In genomic region chr18:36828157-36828629, GRCh38 we compare ENCODE assay signal across 8 cellular contexts. TPM values are rescaled to one million over a fixed set of nuclear protein-coding genes. Genes with fewer than 3 reads are reported as not detected.
A peak's percentile ranks its signal among the peaks of the same experiment; 100 is the strongest.
DNase-seq lines count a peak whose midpoint lies in the region; ATAC-seq, FAIRE-seq and TF ChIP-seq lines count a peak whose summit lies in the region.

No MANE protein-coding gene starts in this region.

- SMC1A ChIA-PET in GM12878 (lab: Charles Lee; ENCODE audit: uncharacterized antibody, unreplicated experiment) = interaction anchor here (1.2 kb wide), 1 partner anchor 141 kb away, joined by 3 read pairs; no protein-coding TSS in a partner anchor

- no peaks in the 10 kb centered on the region for H3K36me3 ChIP-seq in GM06990 (ENCODE audit: control insufficient read depth, insufficient read depth, low read length)
- H3K36me3 ChIP-seq in PC-3 (ENCODE audit: low read depth, low read length) = no peaks in the 10 kb centered on the region
- H3K36me3 ChIP-seq in GM12878 (ENCODE audit: control insufficient read depth in 2 of 2, insufficient read depth in 2 of 2, low read length in 1 of 2) = no peaks in the 10 kb centered on the region
- no peaks in the 10 kb centered on the region for H3K36me3 ChIP-seq in smooth muscle cell (ENCODE audit: low read depth)

- CTCF ChIA-PET in PC-3 (lab: Charles Lee) = interaction anchor here (0.7 kb wide), 1 partner anchor 73 kb away, joined by 4 read pairs; no protein-coding TSS in a partner anchor
- CTCF ChIA-PET in GM12878 (lab: Yijun Ruan, JAX) = interaction anchor here (1.2 to 2.5 kb wide), 5 partner anchors 10 to 20 kb away, joined by 3 to 6 read pairs (median 5); no protein-coding TSS in a partner anchor

- H3K27me3 ChIP-seq in GM06990 (replicated peaks; ENCODE audit: control insufficient read depth, insufficient read depth, low read length) (no peaks in the 10 kb centered on the region), PC-3 (ENCODE audit: low read length) (no peaks in the 10 kb centered on the region), GM12878 (replicated peaks in 1 of 2; ENCODE audit: control insufficient read depth in 2 of 2, insufficient read depth in 2 of 2, low read length in 1 of 2) (no peaks in the 10 kb centered on the region), smooth muscle cell (ENCODE audit: low read depth) (no peaks in the 10 kb centered on the region)

- BruUV-seq in PC-3 (replicated peaks; lab: Mats Ljungman, UMichigan) = TSS peak; percentile 61
- TSS peak; percentile 74 for BruUV-seq in GM12878 (replicated peaks; lab: Mats Ljungman, UMichigan)

- RAD21 ChIA-PET in GM12878 (lab: Charles Lee; ENCODE audit: unreplicated experiment) = no interaction called here

- no peak for TF ChIP-seq POLR2A in GM12878 (IDR thresholded peaks at IDR 0.05; ENCODE audit: low read depth, low read length)

- TF ChIP-seq EP300 in GM12878 (IDR thresholded peaks at IDR 0.05; ENCODE audit: borderline replicate concordance in 1 of 2, control insufficient read depth in 1 of 2, low read depth in 2 of 2, low read length in 2 of 2) = no peak

- peak; percentile 52 for FAIRE-seq in GM12878 (lab: Jason Lieb, UNC)

- TF ChIP-seq RAD21 in GM12878 (IDR thresholded peaks at IDR 0.05; ENCODE audit: insufficient read depth, low read depth, low read length) = no peak

- H3K4me3 ChIP-seq in GM06990 (replicated peaks; ENCODE audit: low read depth, low read length) = peak overlapping the region; percentile 86
- H3K4me3 ChIP-seq in PC-3 (ENCODE audit: low read length) = peak overlapping the region; percentile 84
- peak overlapping the region; percentile 98 for H3K4me3 ChIP-seq in GM12878
- H3K4me3 ChIP-seq in smooth muscle cell = peak overlapping the region; percentile 98

- peak overlapping the region; percentile 44 for H3K27ac ChIP-seq in PC-3 (ENCODE audit: low read length)
- peak overlapping the region; percentile 71 for H3K27ac ChIP-seq in GM12878 (ENCODE audit: control insufficient read depth, insufficient read depth)
- H3K27ac ChIP-seq in smooth muscle cell (ENCODE audit: low read depth) = peak overlapping the region; percentile 79

- H3K4me2 ChIP-seq in PC-3 (ENCODE audit: low read length) = peak overlapping the region; percentile 90
- H3K4me2 ChIP-seq in GM12878 (ENCODE audit: control insufficient read depth, insufficient read depth) = peak overlapping the region; percentile 66
- H3K4me2 ChIP-seq in smooth muscle cell = peak overlapping the region; percentile 87

- no peaks in the 10 kb centered on the region for H3K9me3 ChIP-seq in PC-3 (ENCODE audit: low read length)
- H3K9me3 ChIP-seq in GM12878 (replicated peaks; ENCODE audit: control insufficient read depth, insufficient read depth, low read length) = no peaks in the 10 kb centered on the region
- H3K9me3 ChIP-seq in smooth muscle cell (replicated peaks; ENCODE audit: low read depth) = no peaks in the 10 kb centered on the region

- ATAC-seq in HG03025 (IDR thresholded peaks at IDR 0.05; ENCODE audit: low FRiP score, unreplicated experiment) = peak; percentile 3
- ATAC-seq in PC-3 = peak; percentile 14
- ATAC-seq in GM12878 = no peak; the same call in 1 of the 3 replicates
- no peak for ATAC-seq in GM19467 (IDR thresholded peaks at IDR 0.05; ENCODE audit: unreplicated experiment)

- H4K20me1 ChIP-seq in PC-3 (ENCODE audit: low read length) = no peaks in the 10 kb centered on the region
- H4K20me1 ChIP-seq in GM12878 (ENCODE audit: control insufficient read depth, insufficient read depth) = no peaks in the 10 kb centered on the region
- no peaks in the 10 kb centered on the region for H4K20me1 ChIP-seq in smooth muscle cell (ENCODE audit: low read depth)

- no peaks in the 10 kb centered on the region for H3K9me2 ChIP-seq in PC-3 (replicated peaks; ENCODE audit: low read length)

- in situ Hi-C loops in GM12878 (cut with MboI) = no loop called here

- H3K4me1 ChIP-seq in PC-3 (ENCODE audit: insufficient read depth, low read length) = peaks cover 14% of the 10 kb centered on the region; the same call in 1 of the 2 replicates
- no peaks in the 10 kb centered on the region for H3K4me1 ChIP-seq in GM12878 (ENCODE audit: control insufficient read depth, insufficient read depth, low read length)
- peaks cover 3% of the 10 kb centered on the region for H3K4me1 ChIP-seq in smooth muscle cell (ENCODE audit: low read depth)

- H2AFZ ChIP-seq in PC-3 (ENCODE audit: low read length) (peak overlapping the region; percentile 90), GM12878 (ENCODE audit: control insufficient read depth, low read depth, low read length) (peak overlapping the region; percentile 98), smooth muscle cell (ENCODE audit: low read depth) (peak overlapping the region; percentile 95)

- WGBS in GM12878 (ENCODE audit: insufficient coverage, insufficient replicate concordance, low lambda C conversion rate, missing lambda C conversion rate) = 2% methylated on average over 16 of the region's 18 CpGs
- under 1% methylated on average over 18 of the region's 18 CpGs for WGBS in smooth muscle cell (ENCODE audit: low lambda C conversion rate)

- H3F3A ChIP-seq in PC-3 (ENCODE audit: low read length, unreplicated experiment) = no peaks in the 10 kb centered on the region
- H3F3A ChIP-seq in smooth muscle cell (ENCODE audit: low read depth) = no peaks in the 10 kb centered on the region

- TF ChIP-seq CTCF in GM06990 (IDR thresholded peaks at IDR 0.05; ENCODE audit: insufficient read depth, low read length, poor library complexity, severe bottlenecking) = no peak
- no peak for TF ChIP-seq CTCF in PC-3 (conservative IDR thresholded peaks at IDR 0.05; ENCODE audit: low read depth, low read length)
- no peak for TF ChIP-seq CTCF in GM12878 (IDR thresholded peaks at IDR 0.05 in 2 of 3, conservative IDR thresholded peaks at IDR 0.05 in 1 of 3; ENCODE audit: control insufficient read depth in 2 of 3, extremely low read depth in 1 of 3, insufficient read depth in 1 of 3, low read depth in 3 of 3, low read length in 3 of 3)
- no peak for TF ChIP-seq CTCF in smooth muscle cell (IDR thresholded peaks at IDR 0.05; ENCODE audit: borderline replicate concordance, insufficient read depth, poor library complexity, severe bottlenecking)

- DNase-seq in GM06990 (ENCODE audit: extremely low read depth, insufficient read length) = no peak
- peak; percentile 6 for DNase-seq in PC-3
- no peak for DNase-seq in GM12878 (ENCODE audit: low read depth, low spot score)
- peak; percentile 39 for DNase-seq in iPS-NIHi7 (ENCODE audit: extremely low spot score)
- no peak for DNase-seq in smooth muscle cell (lab: John Stamatoyannopoulos, UW; ENCODE audit: unreplicated experiment)
- DNase-seq in dedifferentiated amniotic fluid mesenchymal stem cell (ENCODE audit: extremely low spot score) = no peak

- POLR2A ChIA-PET in PC-3 (lab: Charles Lee; ENCODE audit: unreplicated experiment) = interaction anchor here (0.6 kb wide), 2 partner anchors 84 to 89 kb away, joined by 3 read pairs; no protein-coding TSS in a partner anchor
- POLR2A ChIA-PET in GM12878 (lab: Charles Lee) = interaction anchor here (0.9 kb wide), 1 partner anchor 11 kb away, joined by 3 read pairs; no protein-coding TSS in a partner anchor

- intact Hi-C loops in PC-3 (cut with micrococcal nuclease) = no loop called here
- intact Hi-C loops in GM12878 (cut with micrococcal nuclease; ENCODE audit: unreplicated experiment) = no loop called here

- H3K79me2 ChIP-seq in PC-3 (ENCODE audit: low read length) (peaks cover 26% of the 10 kb centered on the region), GM12878 (ENCODE audit: control insufficient read depth, insufficient read depth, low read length) (peaks cover 26% of the 10 kb centered on the region), smooth muscle cell (ENCODE audit: low read depth) (peaks cover 9% of the 10 kb centered on the region)

- H3K9ac ChIP-seq in PC-3 (ENCODE audit: low read length) (peak overlapping the region; percentile 77), GM12878 (ENCODE audit: control insufficient read depth, insufficient read depth, low read length) (peak overlapping the region; percentile 60), smooth muscle cell (ENCODE audit: low read depth) (peak overlapping the region; percentile 84)

RNA-seq across cellular contexts. Expression of gene TPGS2, which starts 0.6 kb away (rescaled TPM):
- total RNA-seq in PC-3 (2014; rRNA removed) (44.2 and 44.9 TPM in 2 replicates), GM12878 (2014; rRNA removed) (69.4 and 80.3 TPM in 2 replicates), GM12878 (2014; rRNA removed; fragmentation: Illumina TruSeq; extraction: Trizol) (60.7 and 66.2 TPM in 2 replicates), GM12878 (2021) (84.4 and 87.1 TPM in 2 replicates), smooth muscle cell (106 and 157 TPM in 2 replicates)
- total RNA-seq in GM12878 (2013; cell fraction: nucleolus; rRNA removed) = 112 and 118 TPM in 2 replicates
- polyA plus RNA-seq in GM12878 (2011; ENCODE audit: low read depth) = 43.5 TPM
- polyA plus RNA-seq in GM12878 (2011; rRNA removed) (134 and 181 TPM in 2 replicates), GM12878 (2014; fragmentation: Illumina TruSeq; extraction: Trizol) (111 and 116 TPM in 2 replicates), GM12878 (2014; fragmentation: Nextera tagmentation; extraction: Ambion mirVana) (10 to 100 TPM; 39.8 to 43.5 TPM), GM12878 (2014; rRNA removed) (75.5 and 93.5 TPM in 2 replicates), GM12878 (2016; fragmentation: Nextera tagmentation; extraction: Ambion mirVana) (100 to 1,000 TPM; 140 to 147 TPM), smooth muscle cell (96.5 and 99.2 TPM in 2 replicates)
- 216 and 218 TPM in 2 replicates for polyA plus RNA-seq in GM12878 (2011; cell fraction: cytosol; rRNA removed)
- polyA plus RNA-seq in GM12878 (2011; cell fraction: nucleus; rRNA removed) = 87.5 and 102 TPM in 2 replicates
- polyA plus RNA-seq in GM12878 (2012) = 50.7 and 55.7 TPM in 2 replicates
- polyA minus RNA-seq in GM12878 (2011; rRNA and poly(A)+ RNA removed) = 160 and 209 TPM in 2 replicates
- polyA minus RNA-seq in GM12878 (2011; cell fraction: cytosol; rRNA and poly(A)+ RNA removed) = 45.3 and 47.7 TPM in 2 replicates
- polyA minus RNA-seq in GM12878 (2011; cell fraction: nucleus; rRNA and poly(A)+ RNA removed) = 51.3 and 73.0 TPM in 2 replicates

RNA-seq across cellular contexts. Expression of gene KIAA1328, which starts 0.7 kb away (rescaled TPM):
- total RNA-seq in PC-3 (2014; rRNA removed) (1.6 and 4.4 TPM in 2 replicates), GM12878 (2014; rRNA removed) (4.5 and 6.3 TPM in 2 replicates), GM12878 (2014; rRNA removed; fragmentation: Illumina TruSeq; extraction: Trizol) (7.1 and 8.4 TPM in 2 replicates), GM12878 (2021) (3.3 and 3.8 TPM in 2 replicates), smooth muscle cell (11.7 and 15.6 TPM in 2 replicates)
- total RNA-seq in GM12878 (2013; cell fraction: nucleolus; rRNA removed) = 57.8 and 58.8 TPM in 2 replicates
- polyA plus RNA-seq in GM12878 (2011; ENCODE audit: low read depth) = 2.5 TPM
- polyA plus RNA-seq in GM12878 (2011; rRNA removed) (5.0 and 7.1 TPM in 2 replicates), GM12878 (2014; fragmentation: Illumina TruSeq; extraction: Trizol) (6.0 and 7.6 TPM in 2 replicates), GM12878 (2014; fragmentation: Nextera tagmentation; extraction: Ambion mirVana) (1 to 10 TPM; 3.1 to 4.1 TPM), GM12878 (2014; rRNA removed) (3.5 and 3.9 TPM in 2 replicates), GM12878 (2016; fragmentation: Nextera tagmentation; extraction: Ambion mirVana) (1 to 10 TPM; 4.7 to 5.0 TPM), smooth muscle cell (2.2 and 3.9 TPM in 2 replicates)
- 2.7 and 3.4 TPM in 2 replicates for polyA plus RNA-seq in GM12878 (2011; cell fraction: cytosol; rRNA removed)
- 8.4 and 9.2 TPM in 2 replicates for polyA plus RNA-seq in GM12878 (2011; cell fraction: nucleus; rRNA removed)
- 2.3 and 2.8 TPM in 2 replicates for polyA plus RNA-seq in GM12878 (2012)
- polyA minus RNA-seq in GM12878 (2011; rRNA and poly(A)+ RNA removed) = 11.2 and 18.4 TPM in 2 replicates
- 3.6 and 4.1 TPM in 2 replicates for polyA minus RNA-seq in GM12878 (2011; cell fraction: cytosol; rRNA and poly(A)+ RNA removed)
- polyA minus RNA-seq in GM12878 (2011; cell fraction: nucleus; rRNA and poly(A)+ RNA removed) = 16.4 and 22.6 TPM in 2 replicates

Comparison
In these comparisons a context has a peak if more than half of its experiments do, and no peak if none do; other contexts are left out.
1. DNase-seq: peak in PC-3 (single experiment) and iPS-NIHi7 (single experiment); none in GM06990 (single experiment), GM12878 (single experiment), smooth muscle cell (single experiment) and dedifferentiated amniotic fluid mesenchymal stem cell (single experiment).
2. ATAC-seq: peak in HG03025 (single experiment) and PC-3 (single experiment); none in GM12878 (single experiment) and GM19467 (single experiment).
3. Peak in every context shown above with its lines, with median percentiles within 50 percentile points of each other: H3K4me3 ChIP-seq, H2AFZ ChIP-seq, H3K27ac ChIP-seq, H3K4me2 ChIP-seq and H3K9ac ChIP-seq.